Comparison of ENCODE assay signal across 8 cellular contexts in the genomic region with DNA sequence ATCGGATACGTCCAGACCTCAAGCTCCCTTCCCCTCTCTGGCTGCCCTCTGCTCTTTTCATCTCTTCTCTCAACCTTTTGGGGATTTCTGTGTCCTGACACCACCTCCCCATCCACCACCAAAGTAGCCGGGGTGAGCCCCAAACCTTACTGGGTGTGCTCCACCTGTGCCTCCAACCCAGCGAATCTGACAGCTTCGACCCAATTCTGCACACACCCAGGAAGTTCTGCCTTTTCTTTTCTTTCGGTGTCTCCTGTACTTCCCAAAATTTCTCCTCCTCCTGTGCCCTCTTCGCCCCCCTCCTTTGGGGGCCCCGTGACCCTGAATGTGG. TPM values are rescaled to one million over a fixed set of nuclear protein-coding genes. Genes with fewer than 3 reads are reported as not detected.
DNase-seq lines count a peak whose midpoint lies in the region; ATAC-seq and TF ChIP-seq lines count a peak whose summit lies in the region.

No MANE protein-coding gene starts in this region.

- H3K27ac Mint-ChIP-seq in central memory CD8-positive, alpha-beta T cell (ENCODE audit: low read depth) = peak overlapping the region; percentile 96

- H3K27me3 ChIP-seq in vagina = no peaks in the 10 kb centered on the region

- no peaks in the 10 kb centered on the region for H3K9me3 ChIP-seq in mucosa of descending colon
- H3K9me3 ChIP-seq in vagina = no peaks in the 10 kb centered on the region

- TF ChIP-seq CTCF in mucosa of descending colon (IDR thresholded peaks at IDR 0.05) (no peak), vagina (IDR thresholded peaks at IDR 0.05) (no peak)

- H3K4me1 ChIP-seq in mucosa of descending colon (ENCODE audit: low read depth) (peaks cover 28% of the 10 kb centered on the region), vagina (peaks cover 52% of the 10 kb centered on the region)

- no peaks in the 10 kb centered on the region for H3K27me3 Mint-ChIP-seq in central memory CD8-positive, alpha-beta T cell

- peaks cover 63% of the 10 kb centered on the region for H3K4me1 Mint-ChIP-seq in central memory CD8-positive, alpha-beta T cell

- H3K36me3 ChIP-seq in mucosa of descending colon (ENCODE audit: low read depth) (peaks cover 2% of the 10 kb centered on the region), vagina (no peaks in the 10 kb centered on the region)

- peak; percentile 35 for DNase-seq in stimulated activated CD4-positive, alpha-beta T cell treated with anti-CD3 and anti-CD28 coated beads, Interleukin-15, amount 100 ng/mL, for 24 hours
- no peak for DNase-seq in stimulated activated CD4-positive, alpha-beta T cell treated with anti-CD3 and anti-CD28 coated beads, Interleukin-4, amount 100 ng/mL, for 24 hours
- DNase-seq in central memory CD8-positive, alpha-beta T cell (ENCODE audit: low spot score in 2 of 2) = no peak
- DNase-seq in mucosa of descending colon = no peak
- DNase-seq in vagina (ENCODE audit: extremely low spot score in 2 of 2) = no peak

- no peaks in the 10 kb centered on the region for H3K9me3 Mint-ChIP-seq in central memory CD8-positive, alpha-beta T cell

- H3K27ac ChIP-seq in vagina = peak overlapping the region; percentile 96

- H3K4me3 Mint-ChIP-seq in central memory CD8-positive, alpha-beta T cell = peak overlapping the region; percentile 90

- intact Hi-C loops in mucosa of descending colon (cut with DNase I, micrococcal nuclease) (no loop called here), vagina (cut with DNase I) (loop anchor here (5.0 to 10.0 kb wide), 4 partner anchors 55 to 212 kb away; a partner anchor contains a TSS)

- H3K36me3 Mint-ChIP-seq in central memory CD8-positive, alpha-beta T cell (ENCODE audit: insufficient read depth) = peaks cover 20% of the 10 kb centered on the region

- TF ChIP-seq POLR2A in vagina (IDR thresholded peaks at IDR 0.05) (no peak), GM18505 (IDR thresholded peaks at IDR 0.05; ENCODE audit: borderline replicate concordance, extremely low read depth, insufficient read depth, insufficient read length) (no peak)

- H3K4me3 ChIP-seq in mucosa of descending colon (peak overlapping the region; percentile 56), vagina (peak overlapping the region; percentile 87 to 99)

- no peak for ATAC-seq in central memory CD8-positive, alpha-beta T cell (replicated peaks; ENCODE audit: extremely low read depth, poor library complexity, severe bottlenecking)
- ATAC-seq in mucosa of descending colon = no peak
- ATAC-seq in HG03442 (IDR thresholded peaks at IDR 0.05; ENCODE audit: unreplicated experiment) = no peak
- ATAC-seq in HG03460 (IDR thresholded peaks at IDR 0.05; ENCODE audit: unreplicated experiment) = no peak
- no peak for ATAC-seq in GM18505 (IDR thresholded peaks at IDR 0.05; ENCODE audit: unreplicated experiment)

RNA-seq across cellular contexts. Expression of a gene that starts 0.6 kb away (rescaled TPM):
- 10 to 100 TPM in 1 of 3 donors, 1 to 10 TPM in 2; 8.2 to 10.3 (median 8.5) TPM for total RNA-seq in mucosa of descending colon
- total RNA-seq in vagina = 12.5 TPM

RNA-seq across cellular contexts. Expression of a gene that starts 2.4 kb away (rescaled TPM):
- under 1 TPM in 1 of 3 donors, not detected in 2; 0.26 TPM for total RNA-seq in mucosa of descending colon
- not detected for total RNA-seq in vagina

RNA-seq across cellular contexts. Expression of a gene that starts 16.2 kb away (rescaled TPM):
- total RNA-seq in mucosa of descending colon = 10 to 100 TPM in 2 of 3 donors, 1 to 10 TPM in 1; 9.2 to 16.5 (median 11.2) TPM
- total RNA-seq in vagina = 7.6 TPM

RNA-seq across cellular contexts. Expression of a gene that starts 23.4 kb away (rescaled TPM):
- total RNA-seq in mucosa of descending colon (10 to 100 TPM; 39.0 to 59.1 (median 44.9) TPM), vagina (22.6 TPM)

RNA-seq across cellular contexts. Expression of a gene that starts 28.4 kb away (rescaled TPM):
- 10 to 100 TPM; 16.4 to 29.5 (median 20.7) TPM for total RNA-seq in mucosa of descending colon
- total RNA-seq in vagina = 10.1 TPM
